ENCODE assay signal across 8 cellular contexts in genomic region chr12:51421266-51421884, GRCh38. TPM values are rescaled to one million over a fixed set of nuclear protein-coding genes. Genes with fewer than 3 reads are reported as not detected.
DNase-seq lines count a peak whose midpoint lies in the region; ATAC-seq and TF ChIP-seq lines count a peak whose summit lies in the region.

No MANE protein-coding gene starts in this region.

- no peak overlapping the region for H2AFZ ChIP-seq in PC-9

- H4K20me1 ChIP-seq in PC-9 (ENCODE audit: insufficient read depth): no peaks in the 10 kb centered on the region

- H3K27ac ChIP-seq in PC-9 (no peak overlapping the region), left ventricle myocardium inferior (replicated peaks) (no peak overlapping the region)

- H3K9me2 ChIP-seq in PC-9 (ENCODE audit: insufficient read depth): no peaks in the 10 kb centered on the region

- CTCF ChIA-PET in PC-9 (lab: Charles Lee): interaction anchor here (0.6 to 1.2 kb wide), 4 partner anchors 50 to 1187 kb away, joined by 3 to 7 read pairs (median 5); no protein-coding TSS in a partner anchor

- POLR2A ChIA-PET in PC-9 (lab: Charles Lee; ENCODE audit: unreplicated experiment): interaction anchor here (0.6 kb wide), 1 partner anchor 357 kb away, joined by 3 read pairs; no protein-coding TSS in a partner anchor

- no TSS peak for BruUV-seq in PC-9 (replicated peaks; lab: Mats Ljungman, UMichigan)

- intact Hi-C loops in PC-9 (cut with micrococcal nuclease; ENCODE audit: unreplicated experiment): loop anchor here (1.0 to 5.0 kb wide), 6 partner anchors 111 to 599 kb away; no protein-coding TSS in a partner anchor
- intact Hi-C loops in left ventricle myocardium inferior (cut with micrococcal nuclease): no loop called here
- intact Hi-C loops in sciatic nerve (cut with DNase I): no loop called here

- TF ChIP-seq CTCF in LNCAP (IDR thresholded peaks at IDR 0.05): peak; percentile 73
- peak; percentile 74 for TF ChIP-seq CTCF in PC-9 (conservative IDR thresholded peaks at IDR 0.05)
- peak; percentile 70 for TF ChIP-seq CTCF in left ventricle myocardium inferior (IDR thresholded peaks at IDR 0.05; ENCODE audit: borderline replicate concordance)

- no peaks in the 10 kb centered on the region for H3K4me1 ChIP-seq in PC-9 (replicated peaks; ENCODE audit: insufficient read depth)
- peaks cover 13% of the 10 kb centered on the region for H3K4me1 ChIP-seq in left ventricle myocardium inferior

- H3K9me3 ChIP-seq in PC-9 (ENCODE audit: insufficient read depth, low read depth): no peaks in the 10 kb centered on the region
- H3K9me3 ChIP-seq in left ventricle myocardium inferior (replicated peaks): no peaks in the 10 kb centered on the region

- ATAC-seq in sciatic nerve: peak; percentile 38
- no peak for ATAC-seq in HG02840 (IDR thresholded peaks at IDR 0.05; ENCODE audit: low FRiP score, unreplicated experiment)
- no peak for ATAC-seq in HG03469 (IDR thresholded peaks at IDR 0.05; ENCODE audit: unreplicated experiment)

- H3K27me3 ChIP-seq in PC-9 (ENCODE audit: insufficient read depth, low read depth) (no peaks in the 10 kb centered on the region), left ventricle myocardium inferior (ENCODE audit: low read depth) (peaks cover 73% of the 10 kb centered on the region)

- no peak overlapping the region for H3K4me3 ChIP-seq in PC-9
- no peak overlapping the region for H3K4me3 ChIP-seq in left ventricle myocardium inferior

- no peaks in the 10 kb centered on the region; the same call in 1 of the 2 replicates for H3F3A ChIP-seq in PC-9 (ENCODE audit: insufficient read depth, low read depth)

- no peak overlapping the region for H3K4me2 ChIP-seq in PC-9

- DNase-seq in ELR (ENCODE audit: low read depth): peak; percentile 80
- DNase-seq in PC-9: peak; percentile 56 to 58
- DNase-seq in amniotic epithelial cell (ENCODE audit: low read depth): peak; percentile 67
- no peak for DNase-seq in left ventricle myocardium inferior
- no peak for DNase-seq in sciatic nerve (ENCODE audit: low spot score)

- no peaks in the 10 kb centered on the region for H3K36me3 ChIP-seq in PC-9 (ENCODE audit: low read depth)
- H3K36me3 ChIP-seq in left ventricle myocardium inferior: no peaks in the 10 kb centered on the region

- no peaks in the 10 kb centered on the region for H3K79me2 ChIP-seq in PC-9 (ENCODE audit: low read depth)

RNA-seq across cellular contexts. Expression of gene SLC4A8, which starts 3.3 kb away (rescaled TPM):
- 2.6 and 3.0 TPM in 2 replicates for total RNA-seq in PC-9 (2021)
- total RNA-seq in left ventricle myocardium inferior: 0.14 TPM
- 1.2 TPM for total RNA-seq in sciatic nerve

RNA-seq across cellular contexts. Expression of gene GALNT6, which starts 30.2 kb away (rescaled TPM):
- total RNA-seq in PC-9 (2021) (73.0 and 83.5 TPM in 2 replicates), left ventricle myocardium inferior (0.60 TPM), sciatic nerve (4.0 TPM)

Comparison
In these comparisons a context has a peak if more than half of its experiments do, and no peak if none do; other contexts are left out.
1. DNase-seq: peak in ELR (single experiment), PC-9 (2 of 2) and amniotic epithelial cell (single experiment); none in left ventricle myocardium inferior (single experiment) and sciatic nerve (single experiment).
2. RNA of gene GALNT6, which starts 30.2 kb away (total RNA-seq): 73.0 to 83.5 TPM in PC-9; 4.0 TPM in sciatic nerve (single experiment) and 0.60 TPM in left ventricle myocardium inferior (single experiment); every median in the first group is over 10 times any median in the second.
3. Peak in every context shown above with its lines, with median percentiles within 50 percentile points of each other: CTCF ChIP-seq.